13 cellular contexts compared by ENCODE assay signal in genomic region chr15:88625943-88626741, GRCh38. TPM values are rescaled to one million over a fixed set of nuclear protein-coding genes. Genes with fewer than 3 reads are reported as not detected.
A peak's percentile ranks its signal among the peaks of the same experiment; 100 is the strongest.
DNase-seq lines count a peak whose midpoint lies in the region; ATAC-seq, FAIRE-seq and TF ChIP-seq lines count a peak whose summit lies in the region.
"Had no signal": no experiment of that assay in that cellular context is flagged by ENCODE, and none has a peak within 500 bp of the region (broad histone marks: within the 10 kb centered on the region; RNA-seq: fewer than 3 reads in every experiment).

No MANE protein-coding gene starts in this region.

- H3K4me1 ChIP-seq in A549 (peaks cover 84% of the 10 kb centered on the region), HepG2 (ENCODE audit: insufficient read depth, low read length) (peaks cover 57% of the 10 kb centered on the region), upper lobe of left lung (peaks cover 38 to 72% (median 52%) of the 10 kb centered on the region in 4 donors)

- H3K36me3 ChIP-seq in HepG2 (replicated peaks in 1 of 2; ENCODE audit: control insufficient read depth in 1 of 2, insufficient read depth in 2 of 2, low read length in 2 of 2) (peaks cover 33 to 64% of the 10 kb centered on the region in 2 experiments), upper lobe of left lung (peaks cover 0 to 45% (median 18%) of the 10 kb centered on the region in 4 donors)

- H3K4me2 ChIP-seq in A549 (peak overlapping the region; percentile 16; the same call in 2 of the 3 replicates), HepG2 (ENCODE audit: low read depth, low read length) (no peak overlapping the region; the same call in 1 of the 2 replicates)

- H3K4me3 Mint-ChIP-seq in activated B cell treated with CpG ODN at 0.5 μM for 24 hours: peak overlapping the region; percentile 19

- 88% methylated on average over 21 of the region's 23 CpGs for WGBS in A549 (ENCODE audit: missing lambda C conversion rate)
- 85% methylated on average over 11 of the region's 23 CpGs for WGBS in HepG2 (ENCODE audit: low lambda C conversion rate)
- WGBS in upper lobe of left lung, 2 donors: 90 to 92% methylated on average over 13 to 23 of the region's 23 CpGs

- POLR2A ChIA-PET in A549 (lab: Yijun Ruan, JAX) (interaction anchor here (1.1 kb wide), 1 partner anchor 9 kb away, joined by 3 read pairs; no protein-coding TSS in a partner anchor), activated B cell treated with CpG ODN at 0.5 μM for 24 hours (lab: Charles Lee) (interaction anchor here (5.1 kb wide), 1 partner anchor 30 kb away, joined by 42 read pairs; no protein-coding TSS in a partner anchor), HepG2 (lab: Yijun Ruan, JAX) (interaction anchor here (0.6 to 2.7 kb wide), 3 partner anchors 10 to 377 kb away, joined by 4 to 19 read pairs (median 9); no protein-coding TSS in a partner anchor)

- in situ Hi-C loops in HepG2 (cut with HindIII; ENCODE audit: extremely low pct_ligation_motif_present, low pct_unique_long_range_greater_than_20kb): no loop called here

- no TSS peak for BruUV-seq in HepG2 (replicated peaks; lab: Mats Ljungman, UMichigan)

- CTCF ChIA-PET in A549 (lab: Yijun Ruan, JAX) (interaction anchor here (3.0 kb wide), 1 partner anchor 12 kb away, joined by 12 read pairs; no protein-coding TSS in a partner anchor), activated B cell treated with CpG ODN at 0.5 μM for 24 hours (lab: Charles Lee) (interaction anchor here (0.9 to 4.5 kb wide), 5 partner anchors 12 to 552 kb away, joined by 3 to 81 read pairs (median 11); partner anchors contain the start of gene ISG20), HepG2 (lab: Yijun Ruan, JAX; ENCODE audit: low intra/inter-chr PET ratio, low total read pairs) (no interaction called here)

- peaks cover 91% of the 10 kb centered on the region for H3K4me1 Mint-ChIP-seq in activated B cell treated with CpG ODN at 0.5 μM for 24 hours

- H3K27me3 ChIP-seq in HepG2 (ENCODE audit: control insufficient read depth in 1 of 2, insufficient read depth in 2 of 2, low read length in 2 of 2): no peaks in the 10 kb centered on the region
- H3K27me3 ChIP-seq in upper lobe of left lung: no peaks in the 10 kb centered on the region
- H3K27me3 ChIP-seq: BE2C, body of pancreas had no signal

- TF ChIP-seq EP300 in A549 (IDR thresholded peaks at IDR 0.05): no peak
- TF ChIP-seq EP300 in HepG2 (IDR thresholded peaks at IDR 0.05; ENCODE audit: low read depth in 2 of 2, low read length in 2 of 2): no peak
- no peak for TF ChIP-seq EP300 in HepG2 (CRISPR knock-in tag; IDR thresholded peaks at IDR 0.05; ENCODE audit: borderline replicate concordance)
- no peak for TF ChIP-seq EP300 in upper lobe of left lung (IDR thresholded peaks at IDR 0.05)

- ATAC-seq in A549 (no peak), activated B cell treated with CpG ODN at 0.5 μM for 24 hours (ENCODE audit: low read depth) (no peak), HepG2 (no peak), upper lobe of left lung (ENCODE audit: low FRiP score in 2 of 2) (no peak)
- ATAC-seq: body of pancreas had no signal

- no peak for FAIRE-seq in A549 (lab: Jason Lieb, UNC)
- FAIRE-seq in GM12892 (lab: Jason Lieb, UNC): no peak
- no peak for FAIRE-seq in HepG2 (lab: Jason Lieb, UNC)

- intact Hi-C loops in activated B cell treated with CpG ODN at 0.5 μM for 24 hours (cut with micrococcal nuclease) (loop anchor here (2.0 to 10.0 kb wide), 3 partner anchors 31 to 709 kb away; partner anchors contain the start of gene POLG), HepG2 (cut with micrococcal nuclease; ENCODE audit: unreplicated experiment) (loop anchor here (10.0 kb wide), 1 partner anchor 209 kb away; no protein-coding TSS in a partner anchor)

- H3K4me3 ChIP-seq in A549 (no peak overlapping the region), HepG2 (replicated peaks in 1 of 3; ENCODE audit: insufficient read depth in 1 of 3, low read depth in 2 of 3, low read length in 3 of 3) (no peak overlapping the region), upper lobe of left lung (no peak overlapping the region)
- H3K4me3 ChIP-seq: body of pancreas, prostate gland had no signal

- TF ChIP-seq POLR2A in A549 (IDR thresholded peaks at IDR 0.05; ENCODE audit: low read length): no peak
- TF ChIP-seq POLR2A in GM12892 (IDR thresholded peaks at IDR 0.05; ENCODE audit: low read depth, low read length): peak; percentile 42; the same call in 1 of the 2 replicates
- TF ChIP-seq POLR2A in HepG2 (IDR thresholded peaks at IDR 0.05; ENCODE audit: insufficient read depth in 1 of 2, low read depth in 2 of 2, low read length in 2 of 2): no peak
- TF ChIP-seq POLR2A in upper lobe of left lung (IDR thresholded peaks at IDR 0.05): no peak

- peaks cover 65% of the 10 kb centered on the region for H3K36me3 Mint-ChIP-seq in activated B cell treated with CpG ODN at 0.5 μM for 24 hours (ENCODE audit: low read depth)

- H2AFZ ChIP-seq in HepG2 (ENCODE audit: low read length): no peak overlapping the region

- no peaks in the 10 kb centered on the region for H3K9me3 Mint-ChIP-seq in activated B cell treated with CpG ODN at 0.5 μM for 24 hours

- peaks cover 77% of the 10 kb centered on the region for H3K79me2 ChIP-seq in HepG2 (ENCODE audit: insufficient read depth, low read length)

- H3K27me3 Mint-ChIP-seq in activated B cell treated with CpG ODN at 0.5 μM for 24 hours: no peaks in the 10 kb centered on the region

- no peak overlapping the region for H3K27ac ChIP-seq in A549
- no peak overlapping the region for H3K27ac ChIP-seq in HepG2 (ENCODE audit: extremely low read length, insufficient read depth, low read length)
- H3K27ac ChIP-seq in upper lobe of left lung: peak overlapping the region in 1 of 4 donors; percentile 39
- H3K27ac ChIP-seq: body of pancreas had no signal

- peaks cover 71% of the 10 kb centered on the region for H4K20me1 ChIP-seq in HepG2 (ENCODE audit: insufficient read depth, low read length)

- H3K9ac ChIP-seq in HepG2 (ENCODE audit: insufficient read depth, low read depth, low read length): no peak overlapping the region

- DNase-seq in A549 (ENCODE audit: low read depth in 1 of 2, low spot score in 1 of 2) (no peak), GM12892 (ENCODE audit: insufficient read length) (no peak), activated B cell treated with CpG ODN at 0.5 μM for 24 hours (no peak), HepG2 (ENCODE audit: low spot score) (no peak), NCI-H2171 treated with DMSO at 0.1 percent for 48 hours (lab: John Stamatoyannopoulos, UW) (no peak), NOMO-1 treated with dmso at 0.1 percent for 144 hours (lab: John Stamatoyannopoulos, UW; ENCODE audit: unreplicated experiment) (no peak), upper lobe of left lung (no peak), midbrain (lab: John Stamatoyannopoulos, UW) (no peak)
- DNase-seq: BE2C, body of pancreas, foreskin fibroblast, T1000 had no signal

- TF ChIP-seq CTCF in A549 (IDR thresholded peaks at IDR 0.05) (no peak), activated B cell treated with CpG ODN at 0.5 μM for 24 hours (IDR thresholded peaks at IDR 0.05) (no peak), HepG2 (CRISPR knock-in tag; IDR thresholded peaks at IDR 0.05) (no peak), upper lobe of left lung (IDR thresholded peaks at IDR 0.05) (no peak)

- peak overlapping the region; percentile 18 for H3K27ac Mint-ChIP-seq in activated B cell treated with CpG ODN at 0.5 μM for 24 hours

- TF ChIP-seq RAD21 in A549 (conservative IDR thresholded peaks at IDR 0.05 in 1 of 2, IDR thresholded peaks at IDR 0.05 in 1 of 2) (no peak), HepG2 (CRISPR knock-in tag; IDR thresholded peaks at IDR 0.05) (no peak)

- H3K9me3 ChIP-seq in A549 (no peaks in the 10 kb centered on the region), HepG2 (ENCODE audit: low read length) (no peaks in the 10 kb centered on the region), upper lobe of left lung (no peaks in the 10 kb centered on the region)
- H3K9me3 ChIP-seq: BE2C, body of pancreas, prostate gland had no signal

RNA-seq across cellular contexts. Expression of gene AEN, which starts 5.0 kb away (rescaled TPM):
- polyA plus RNA-seq in A549 (2011; rRNA removed) (74.9 and 81.7 TPM in 2 replicates), A549 (2017; fragmentation: RNase III; extraction: RNeasy Plus Mini Kit Qiagen cat#74134 plus additional on column Dnase treatment) (57.2 to 65.5 TPM (median 62.9 TPM) in 3 replicates), HepG2 (2011; rRNA removed) (51.3 and 55.2 TPM in 2 replicates)
- polyA plus RNA-seq in A549 (2012; cell fraction: cytosol; rRNA removed): 53.3 and 68.6 TPM in 2 replicates
- polyA plus RNA-seq in A549 (2012; cell fraction: nucleus; rRNA removed): 128 and 155 TPM in 2 replicates
- polyA minus RNA-seq in A549 (2011; rRNA and poly(A)+ RNA removed): 129 and 164 TPM in 2 replicates
- 22.9 TPM for polyA plus RNA-seq in GM12892 (2012; ENCODE audit: missing spikeins)
- total RNA-seq in activated B cell treated with CpG ODN at 0.5 μM for 24 hours (40.1 and 41.9 TPM in 2 replicates), HepG2 (2016; rRNA removed; fragmentation: Illumina TruSeq; extraction: Trizol) (115 and 118 TPM in 2 replicates), upper lobe of left lung (10 to 100 TPM in 5 of 6 donors, 1 to 10 TPM in 1; 7.5 to 37.6 (median 18.4) TPM)
- total RNA-seq in HepG2 (2016; cell fraction: cytosol; rRNA removed; fragmentation: Illumina TruSeq; extraction: Trizol; ENCODE audit: low read depth): 24.6 and 27.1 TPM in 2 replicates
- total RNA-seq in HepG2 (2016; cell fraction: insoluble cytoplasmic fraction; rRNA removed; fragmentation: Illumina TruSeq; extraction: Trizol): 110 and 117 TPM in 2 replicates
- 71.0 and 75.9 TPM in 2 replicates for total RNA-seq in HepG2 (2016; cell fraction: membrane; rRNA removed; fragmentation: Illumina TruSeq; extraction: Trizol)
- 82.3 and 94.1 TPM in 2 replicates for total RNA-seq in HepG2 (2016; cell fraction: nucleus; rRNA removed; fragmentation: Illumina TruSeq; extraction: Trizol)
- polyA plus RNA-seq in HepG2 (2011; cell fraction: cytosol; rRNA removed): 39.7 and 48.8 TPM in 2 replicates
- 115 and 142 TPM in 2 replicates for polyA plus RNA-seq in HepG2 (2011; cell fraction: nucleus; rRNA removed)
- polyA plus RNA-seq in HepG2 (2012): 26.8 and 40.4 TPM in 2 replicates
- 11.0 and 11.5 TPM in 2 replicates for polyA plus RNA-seq in HepG2 (2016; cell fraction: cytosol; fragmentation: Illumina TruSeq; extraction: Trizol; ENCODE audit: low read depth)
- 70.1 and 79.0 TPM in 2 replicates for polyA plus RNA-seq in HepG2 (2016; cell fraction: insoluble cytoplasmic fraction; fragmentation: Illumina TruSeq; extraction: Trizol; ENCODE audit: low read depth)
- 28.4 and 28.6 TPM in 2 replicates for polyA plus RNA-seq in HepG2 (2016; cell fraction: membrane; fragmentation: Illumina TruSeq; extraction: Trizol; ENCODE audit: low read depth)
- polyA plus RNA-seq in HepG2 (2016; cell fraction: nucleus; fragmentation: Illumina TruSeq; extraction: Trizol; ENCODE audit: insufficient read depth, low read depth): 90.9 and 95.3 TPM in 2 replicates
- polyA minus RNA-seq in HepG2 (2011; rRNA and poly(A)+ RNA removed; ENCODE audit: low replicate concordance): 70.6 and 173 TPM in 2 replicates
- polyA minus RNA-seq in HepG2 (2011; cell fraction: cytosol; rRNA and poly(A)+ RNA removed): 44.6 and 50.4 TPM in 2 replicates
- 117 and 130 TPM in 2 replicates for polyA minus RNA-seq in HepG2 (2011; cell fraction: nucleus; rRNA and poly(A)+ RNA removed)

RNA-seq across cellular contexts. Expression of gene ISG20, which starts 12.7 kb away (rescaled TPM):
- 47.4 and 65.8 TPM in 2 replicates for polyA plus RNA-seq in A549 (2011; rRNA removed)
- polyA plus RNA-seq in A549 (2012; cell fraction: cytosol; rRNA removed): 29.1 and 29.9 TPM in 2 replicates
- 19.6 and 26.9 TPM in 2 replicates for polyA plus RNA-seq in A549 (2012; cell fraction: nucleus; rRNA removed)
- 6.1 to 10.5 TPM (median 7.2 TPM) in 3 replicates for polyA plus RNA-seq in A549 (2017; fragmentation: RNase III; extraction: RNeasy Plus Mini Kit Qiagen cat#74134 plus additional on column Dnase treatment)
- 17.5 and 24.0 TPM in 2 replicates for polyA minus RNA-seq in A549 (2011; rRNA and poly(A)+ RNA removed)
- polyA plus RNA-seq in GM12892 (2012; ENCODE audit: missing spikeins): 62.9 TPM
- total RNA-seq in activated B cell treated with CpG ODN at 0.5 μM for 24 hours: 84.6 and 87.1 TPM in 2 replicates
- 6.3 and 10.5 TPM in 2 replicates for total RNA-seq in HepG2 (2016; rRNA removed; fragmentation: Illumina TruSeq; extraction: Trizol)
- 2.6 and 5.4 TPM in 2 replicates for total RNA-seq in HepG2 (2016; cell fraction: cytosol; rRNA removed; fragmentation: Illumina TruSeq; extraction: Trizol; ENCODE audit: low read depth)
- 6.8 and 9.8 TPM in 2 replicates for total RNA-seq in HepG2 (2016; cell fraction: insoluble cytoplasmic fraction; rRNA removed; fragmentation: Illumina TruSeq; extraction: Trizol)
- total RNA-seq in HepG2 (2016; cell fraction: membrane; rRNA removed; fragmentation: Illumina TruSeq; extraction: Trizol): 4.6 and 7.7 TPM in 2 replicates
- total RNA-seq in HepG2 (2016; cell fraction: nucleus; rRNA removed; fragmentation: Illumina TruSeq; extraction: Trizol): 2.0 and 3.7 TPM in 2 replicates
- polyA plus RNA-seq in HepG2 (2011; rRNA removed): 31.5 and 50.8 TPM in 2 replicates
- polyA plus RNA-seq in HepG2 (2011; cell fraction: cytosol; rRNA removed): 31.2 and 32.1 TPM in 2 replicates
- polyA plus RNA-seq in HepG2 (2011; cell fraction: nucleus; rRNA removed): 14.5 and 18.2 TPM in 2 replicates
- polyA plus RNA-seq in HepG2 (2012): 11.6 and 19.0 TPM in 2 replicates
- 6.6 and 8.5 TPM in 2 replicates for polyA plus RNA-seq in HepG2 (2016; cell fraction: cytosol; fragmentation: Illumina TruSeq; extraction: Trizol; ENCODE audit: low read depth)
- 9.0 and 9.8 TPM in 2 replicates for polyA plus RNA-seq in HepG2 (2016; cell fraction: insoluble cytoplasmic fraction; fragmentation: Illumina TruSeq; extraction: Trizol; ENCODE audit: low read depth)
- polyA plus RNA-seq in HepG2 (2016; cell fraction: membrane; fragmentation: Illumina TruSeq; extraction: Trizol; ENCODE audit: low read depth): 5.9 and 6.2 TPM in 2 replicates
- polyA plus RNA-seq in HepG2 (2016; cell fraction: nucleus; fragmentation: Illumina TruSeq; extraction: Trizol; ENCODE audit: insufficient read depth, low read depth): 5.4 and 6.8 TPM in 2 replicates
- 3.8 and 11.4 TPM in 2 replicates for polyA minus RNA-seq in HepG2 (2011; rRNA and poly(A)+ RNA removed; ENCODE audit: low replicate concordance)
- 5.5 and 6.9 TPM in 2 replicates for polyA minus RNA-seq in HepG2 (2011; cell fraction: cytosol; rRNA and poly(A)+ RNA removed)
- polyA minus RNA-seq in HepG2 (2011; cell fraction: nucleus; rRNA and poly(A)+ RNA removed): 8.8 and 9.0 TPM in 2 replicates
- total RNA-seq in upper lobe of left lung: 100 to 1,000 TPM in 1 of 6 donors, 10 to 100 TPM in 5; 41.3 to 119 (median 67.0) TPM
